17 cellular contexts compared by ENCODE assay signal in genomic region chr1:19157653-19158052, GRCh38. TPM values are rescaled to one million over a fixed set of nuclear protein-coding genes. Genes with fewer than 3 reads are reported as not detected.
A peak's percentile ranks its signal among the peaks of the same experiment; 100 is the strongest.
DNase-seq lines count a peak whose midpoint lies in the region; ATAC-seq and TF ChIP-seq lines count a peak whose summit lies in the region.
"Had no signal": no experiment of that assay in that cellular context is flagged by ENCODE, and none has a peak within 500 bp of the region (broad histone marks: within the 10 kb centered on the region; RNA-seq: fewer than 3 reads in every experiment).

No MANE protein-coding gene starts in this region.

- no peaks in the 10 kb centered on the region for H3K27me3 Mint-ChIP-seq in activated CD4-positive, alpha-beta memory T cell treated with anti-CD3 and anti-CD28 coated beads, Interleukin-2, amount 10 ng/mL, durations not matched to agents 7 days and 5 days

- H3K9me3 ChIP-seq in left ventricle myocardium inferior (replicated peaks) (no peaks in the 10 kb centered on the region), lower lobe of right lung (no peaks in the 10 kb centered on the region), uterus (no peaks in the 10 kb centered on the region)

- TF ChIP-seq POLR2A in uterus (IDR thresholded peaks at IDR 0.05) = no peak

- DNase-seq in left ventricle myocardium inferior (no peak), Right ventricle myocardium superior (no peak), lower lobe of right lung (no peak), uterus (no peak)
- DNase-seq in activated CD4-positive, alpha-beta memory T cell treated with anti-CD3 and anti-CD28 coated beads, Interleukin-2, amount 10 ng/mL, durations not matched to agents 7 days and 5 days = no peak
- DNase-seq: C1 segment of cervical spinal cord, KBM-7, MV-4-11, NCI-H1694 treated with DMSO at 0.1 percent for 48 hours, NCI-H2107, NCI-H226, NCI-H524 had no signal

- TF ChIP-seq CTCF in left ventricle myocardium inferior (IDR thresholded peaks at IDR 0.05; ENCODE audit: borderline replicate concordance) (no peak), lower lobe of right lung (IDR thresholded peaks at IDR 0.05) (no peak), uterus (IDR thresholded peaks at IDR 0.05) (no peak)

- H3K27ac ChIP-seq in left ventricle myocardium inferior (replicated peaks) (peak overlapping the region; percentile 66), cingulate gyrus (ENCODE audit: low read depth, low read length) (peak overlapping the region; percentile 66), lower lobe of right lung (peak overlapping the region; percentile 22), uterus (peak overlapping the region; percentile 26 to 43)
- H3K27ac ChIP-seq: RWPE1 had no signal

- peaks cover 83% of the 10 kb centered on the region for H3K36me3 Mint-ChIP-seq in activated CD4-positive, alpha-beta memory T cell treated with anti-CD3 and anti-CD28 coated beads, Interleukin-2, amount 10 ng/mL, durations not matched to agents 7 days and 5 days (ENCODE audit: low read depth)

- CTCF ChIA-PET in activated CD4-positive, alpha-beta memory T cell treated with anti-CD3 and anti-CD28 coated beads, Interleukin-2, amount 10 ng/mL, durations not matched to agents 7 days and 5 days (lab: Charles Lee) = no interaction called here

- H3K4me1 Mint-ChIP-seq in activated CD4-positive, alpha-beta memory T cell treated with anti-CD3 and anti-CD28 coated beads, Interleukin-2, amount 10 ng/mL, durations not matched to agents 7 days and 5 days = peaks cover 7% of the 10 kb centered on the region

- H3K36me3 ChIP-seq in left ventricle myocardium inferior (peaks cover 100% of the 10 kb centered on the region), lower lobe of right lung (peaks cover 100% of the 10 kb centered on the region), uterus (no peaks in the 10 kb centered on the region)

- H3K4me3 ChIP-seq in left ventricle myocardium inferior = no peak overlapping the region
- H3K4me3 ChIP-seq in lower lobe of right lung = no peak overlapping the region
- no peak overlapping the region for H3K4me3 ChIP-seq in uterus

- POLR2A ChIA-PET in activated CD4-positive, alpha-beta memory T cell treated with anti-CD3 and anti-CD28 coated beads, Interleukin-2, amount 10 ng/mL, durations not matched to agents 7 days and 5 days (lab: Charles Lee) = interaction anchor here (0.9 kb wide), 1 partner anchor 59 kb away, joined by 3 read pairs; no protein-coding TSS in a partner anchor

- H3K9me3 Mint-ChIP-seq in activated CD4-positive, alpha-beta memory T cell treated with anti-CD3 and anti-CD28 coated beads, Interleukin-2, amount 10 ng/mL, durations not matched to agents 7 days and 5 days = no peaks in the 10 kb centered on the region

- ATAC-seq in Right ventricle myocardium superior (ENCODE audit: poor library complexity) = no peak
- ATAC-seq in lower lobe of right lung = no peak
- no peak for ATAC-seq in HG03108 (IDR thresholded peaks at IDR 0.05; ENCODE audit: unreplicated experiment)
- ATAC-seq in GM18517 (IDR thresholded peaks at IDR 0.05; ENCODE audit: unreplicated experiment) = no peak
- ATAC-seq: HepG2 had no signal

- no peak overlapping the region for H3K27ac Mint-ChIP-seq in activated CD4-positive, alpha-beta memory T cell treated with anti-CD3 and anti-CD28 coated beads, Interleukin-2, amount 10 ng/mL, durations not matched to agents 7 days and 5 days

- no peak overlapping the region for H3K4me3 Mint-ChIP-seq in activated CD4-positive, alpha-beta memory T cell treated with anti-CD3 and anti-CD28 coated beads, Interleukin-2, amount 10 ng/mL, durations not matched to agents 7 days and 5 days

- no peaks in the 10 kb centered on the region for H3K27me3 ChIP-seq in left ventricle myocardium inferior (ENCODE audit: low read depth)
- no peaks in the 10 kb centered on the region for H3K27me3 ChIP-seq in lower lobe of right lung (ENCODE audit: low read depth)
- no peaks in the 10 kb centered on the region for H3K27me3 ChIP-seq in uterus

- intact Hi-C loops in left ventricle myocardium inferior (cut with micrococcal nuclease) = no loop called here
- intact Hi-C loops in Right ventricle myocardium superior (cut with DNase I) = no loop called here
- intact Hi-C loops in lower lobe of right lung (cut with DNase I) = no loop called here
- intact Hi-C loops in uterus (cut with DNase I; ENCODE audit: low total_unique reads) = no loop called here

- H3K4me1 ChIP-seq in left ventricle myocardium inferior = peaks cover 31% of the 10 kb centered on the region
- H3K4me1 ChIP-seq in lower lobe of right lung = peaks cover 19% of the 10 kb centered on the region
- no peaks in the 10 kb centered on the region for H3K4me1 ChIP-seq in uterus

RNA-seq across cellular contexts. Expression of gene UBR4, which starts 52.4 kb away (rescaled TPM):
- total RNA-seq in left ventricle myocardium inferior (54.3 TPM), Right ventricle myocardium superior (58.1 TPM), lower lobe of right lung (125 TPM), uterus (100 to 1,000 TPM in 3 of 4 donors, 10 to 100 TPM in 1; 50.0 to 161 (median 105) TPM)
- 100 to 1,000 TPM in 1 of 2 experiments, 10 to 100 TPM in 1; 98.6 to 101 TPM for total RNA-seq in activated CD4-positive, alpha-beta memory T cell treated with anti-CD3 and anti-CD28 coated beads, Interleukin-2, amount 10 ng/mL, durations not matched to agents 7 days and 5 days
